In the genomic region with DNA sequence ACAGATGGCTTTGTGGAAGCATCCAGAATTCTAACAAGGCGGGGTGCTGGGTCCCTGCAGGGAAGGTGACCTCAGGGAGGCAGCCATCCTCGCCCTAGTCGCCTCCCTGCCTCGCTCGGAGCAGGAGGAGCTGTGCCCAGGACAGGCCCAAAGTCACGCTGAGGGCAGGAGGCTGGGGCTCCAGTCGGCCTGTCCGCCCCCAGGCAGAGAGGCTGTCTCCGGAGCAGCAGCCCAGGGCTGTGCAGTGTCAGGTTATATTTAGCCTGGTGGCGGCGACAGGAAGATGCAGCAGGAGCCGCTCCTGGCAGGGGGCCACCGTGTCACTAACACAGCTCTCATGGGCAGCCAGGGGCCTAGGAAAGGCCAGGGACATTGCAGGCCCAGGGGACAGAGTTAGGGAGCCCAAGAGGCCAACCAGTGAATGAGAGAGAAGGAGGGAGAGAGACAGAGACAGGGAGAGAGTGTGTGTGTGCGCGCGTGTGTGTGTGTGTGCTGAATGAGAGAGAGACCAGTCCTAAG, we compare ENCODE assay signal across 12 cellular contexts. TPM values are rescaled to one million over a fixed set of nuclear protein-coding genes. Genes with fewer than 3 reads are reported as not detected.
DNase-seq lines count a peak whose midpoint lies in the region; ATAC-seq and TF ChIP-seq lines count a peak whose summit lies in the region.
"Had no signal": no experiment of that assay in that cellular context is flagged by ENCODE, and none has a peak within 500 bp of the region (broad histone marks: within the 10 kb centered on the region; RNA-seq: fewer than 3 reads in every experiment).

No MANE protein-coding gene starts in this region.

- no peaks in the 10 kb centered on the region for H3K36me3 ChIP-seq in liver (ENCODE audit: control insufficient read depth in 4 of 4, insufficient read depth in 3 of 4, low read depth in 1 of 4, low read length in 3 of 4)

- DNase-seq in D341Med (ENCODE audit: low spot score) (peak; percentile 83), NCI-H146 treated with DMSO at 0.1 percent for 48 hours (lab: John Stamatoyannopoulos, UW; ENCODE audit: unreplicated experiment) (peak; percentile 7), WTC11 (ENCODE audit: low spot score) (peak; percentile 55), NCI-H526 (lab: John Stamatoyannopoulos, UW) (no peak)
- no peak for DNase-seq in stimulated activated CD4-positive, alpha-beta T cell treated with anti-CD3 and anti-CD28 coated beads, Interleukin-12 subunit alpha, Interleukin-12 subunit beta, amount 100 ng/mL, for 4 hours
- DNase-seq in activated naive CD8-positive, alpha-beta T cell treated with anti-CD3 and anti-CD28 coated beads for 36 hours: no peak
- DNase-seq: GOT3, NCI-H1930 had no signal

- peaks cover 0 to 16% (median 1%) of the 10 kb centered on the region in 4 donors for H3K4me1 ChIP-seq in liver (ENCODE audit: control insufficient read depth in 4 of 4, insufficient read depth in 4 of 4, low read length in 3 of 4)

- TF ChIP-seq RAD21 in liver (IDR thresholded peaks at IDR 0.05): peak in 1 of 2 donors; percentile 48

- POLR2A ChIA-PET in WTC11 (lab: Charles Lee): interaction anchor here (1.0 kb wide), 1 partner anchor 14 kb away, joined by 3 read pairs; no protein-coding TSS in a partner anchor

- no peak overlapping the region for H3K9ac ChIP-seq in liver (ENCODE audit: low read depth in 1 of 2, low read length in 2 of 2)

- H3K27me3 Mint-ChIP-seq in WTC11 (ENCODE audit: low read depth): no peaks in the 10 kb centered on the region
- H3K27me3 Mint-ChIP-seq in activated naive CD8-positive, alpha-beta T cell treated with anti-CD3 and anti-CD28 coated beads for 36 hours: peaks cover 14% of the 10 kb centered on the region

- H3K9me3 Mint-ChIP-seq in WTC11: no peaks in the 10 kb centered on the region
- no peaks in the 10 kb centered on the region for H3K9me3 Mint-ChIP-seq in activated naive CD8-positive, alpha-beta T cell treated with anti-CD3 and anti-CD28 coated beads for 36 hours
- H3K9me3 Mint-ChIP-seq: CD8-positive, alpha-beta T cell had no signal

- H3K36me3 Mint-ChIP-seq in WTC11: no peaks in the 10 kb centered on the region
- no peaks in the 10 kb centered on the region for H3K36me3 Mint-ChIP-seq in activated naive CD8-positive, alpha-beta T cell treated with anti-CD3 and anti-CD28 coated beads for 36 hours
- H3K36me3 Mint-ChIP-seq: CD8-positive, alpha-beta T cell had no signal

- no peak overlapping the region for H3K4me3 Mint-ChIP-seq in WTC11
- H3K4me3 Mint-ChIP-seq in activated naive CD8-positive, alpha-beta T cell treated with anti-CD3 and anti-CD28 coated beads for 36 hours: no peak overlapping the region
- H3K4me3 Mint-ChIP-seq: CD8-positive, alpha-beta T cell had no signal

- H3K4me3 ChIP-seq in liver (ENCODE audit: low read depth in 1 of 3, low read length in 3 of 3): no peak overlapping the region

- peaks cover 0 to 3% (median under 1%) of the 10 kb centered on the region in 4 donors for H3K27me3 ChIP-seq in liver (ENCODE audit: control insufficient read depth in 4 of 4, insufficient read depth in 4 of 4, low read length in 3 of 4)

- CTCF ChIA-PET in WTC11 (lab: Charles Lee): interaction anchor here (0.6 to 6.2 kb wide), 25 partner anchors 10 to 280 kb away, joined by 3 to 118 read pairs (median 5); a partner anchor contains a TSS

- H3K27ac Mint-ChIP-seq in WTC11: no peak overlapping the region
- H3K27ac Mint-ChIP-seq in activated naive CD8-positive, alpha-beta T cell treated with anti-CD3 and anti-CD28 coated beads for 36 hours: no peak overlapping the region
- H3K27ac Mint-ChIP-seq: CD8-positive, alpha-beta T cell had no signal

- H3K9me3 ChIP-seq in liver (ENCODE audit: control insufficient read depth in 4 of 4, low read length in 3 of 4): no peaks in the 10 kb centered on the region

- TF ChIP-seq CTCF in WTC11 (IDR thresholded peaks at IDR 0.05) (no peak), liver (IDR thresholded peaks at IDR 0.05; ENCODE audit: low read depth, low read length, missing input control) (peak; percentile 14)

- H3K27ac ChIP-seq in liver (ENCODE audit: low read depth in 1 of 2, low read length in 2 of 2): no peak overlapping the region
- H3K27ac ChIP-seq: HL-60 had no signal

- 60% methylated on average over 16 of the region's 16 CpGs for WGBS in liver

- ATAC-seq in WTC11 (peak; percentile 47), HG03045 (IDR thresholded peaks at IDR 0.05; ENCODE audit: unreplicated experiment) (no peak)
- ATAC-seq: CD8-positive, alpha-beta T cell had no signal

- H3K4me1 Mint-ChIP-seq in WTC11: peaks cover 26% of the 10 kb centered on the region
- peaks cover 2% of the 10 kb centered on the region for H3K4me1 Mint-ChIP-seq in activated naive CD8-positive, alpha-beta T cell treated with anti-CD3 and anti-CD28 coated beads for 36 hours

TF ChIP-seq in WTC11, 78 proteins besides CTCF, POLR2A, EP300 and RAD21:
- TF ChIP-seq, protein P1, sequence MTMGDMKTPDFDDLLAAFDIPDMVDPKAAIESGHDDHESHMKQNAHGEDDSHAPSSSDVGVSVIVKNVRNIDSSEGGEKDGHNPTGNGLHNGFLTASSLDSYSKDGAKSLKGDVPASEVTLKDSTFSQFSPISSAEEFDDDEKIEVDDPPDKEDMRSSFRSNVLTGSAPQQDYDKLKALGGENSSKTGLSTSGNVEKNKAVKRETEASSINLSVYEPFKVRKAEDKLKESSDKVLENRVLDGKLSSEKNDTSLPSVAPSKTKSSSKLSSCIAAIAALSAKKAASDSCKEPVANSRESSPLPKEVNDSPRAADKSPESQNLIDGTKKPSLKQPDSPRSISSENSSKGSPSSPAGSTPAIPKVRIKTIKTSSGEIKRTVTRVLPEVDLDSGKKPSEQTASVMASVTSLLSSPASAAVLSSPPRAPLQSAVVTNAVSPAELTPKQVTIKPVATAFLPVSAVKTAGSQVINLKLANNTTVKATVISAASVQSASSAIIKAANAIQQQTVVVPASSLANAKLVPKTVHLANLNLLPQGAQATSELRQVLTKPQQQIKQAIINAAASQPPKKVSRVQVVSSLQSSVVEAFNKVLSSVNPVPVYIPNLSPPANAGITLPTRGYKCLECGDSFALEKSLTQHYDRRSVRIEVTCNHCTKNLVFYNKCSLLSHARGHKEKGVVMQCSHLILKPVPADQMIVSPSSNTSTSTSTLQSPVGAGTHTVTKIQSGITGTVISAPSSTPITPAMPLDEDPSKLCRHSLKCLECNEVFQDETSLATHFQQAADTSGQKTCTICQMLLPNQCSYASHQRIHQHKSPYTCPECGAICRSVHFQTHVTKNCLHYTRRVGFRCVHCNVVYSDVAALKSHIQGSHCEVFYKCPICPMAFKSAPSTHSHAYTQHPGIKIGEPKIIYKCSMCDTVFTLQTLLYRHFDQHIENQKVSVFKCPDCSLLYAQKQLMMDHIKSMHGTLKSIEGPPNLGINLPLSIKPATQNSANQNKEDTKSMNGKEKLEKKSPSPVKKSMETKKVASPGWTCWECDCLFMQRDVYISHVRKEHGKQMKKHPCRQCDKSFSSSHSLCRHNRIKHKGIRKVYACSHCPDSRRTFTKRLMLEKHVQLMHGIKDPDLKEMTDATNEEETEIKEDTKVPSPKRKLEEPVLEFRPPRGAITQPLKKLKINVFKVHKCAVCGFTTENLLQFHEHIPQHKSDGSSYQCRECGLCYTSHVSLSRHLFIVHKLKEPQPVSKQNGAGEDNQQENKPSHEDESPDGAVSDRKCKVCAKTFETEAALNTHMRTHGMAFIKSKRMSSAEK (CRISPR knock-in tag; IDR thresholded peaks at IDR 0.05; ENCODE audit: borderline replicate concordance): no peak

TF ChIP-seq in liver, 16 proteins besides CTCF, POLR2A, EP300 and RAD21:
- TF ChIP-seq JUND (IDR thresholded peaks at IDR 0.05): no peak
- TF ChIP-seq, protein P2, sequence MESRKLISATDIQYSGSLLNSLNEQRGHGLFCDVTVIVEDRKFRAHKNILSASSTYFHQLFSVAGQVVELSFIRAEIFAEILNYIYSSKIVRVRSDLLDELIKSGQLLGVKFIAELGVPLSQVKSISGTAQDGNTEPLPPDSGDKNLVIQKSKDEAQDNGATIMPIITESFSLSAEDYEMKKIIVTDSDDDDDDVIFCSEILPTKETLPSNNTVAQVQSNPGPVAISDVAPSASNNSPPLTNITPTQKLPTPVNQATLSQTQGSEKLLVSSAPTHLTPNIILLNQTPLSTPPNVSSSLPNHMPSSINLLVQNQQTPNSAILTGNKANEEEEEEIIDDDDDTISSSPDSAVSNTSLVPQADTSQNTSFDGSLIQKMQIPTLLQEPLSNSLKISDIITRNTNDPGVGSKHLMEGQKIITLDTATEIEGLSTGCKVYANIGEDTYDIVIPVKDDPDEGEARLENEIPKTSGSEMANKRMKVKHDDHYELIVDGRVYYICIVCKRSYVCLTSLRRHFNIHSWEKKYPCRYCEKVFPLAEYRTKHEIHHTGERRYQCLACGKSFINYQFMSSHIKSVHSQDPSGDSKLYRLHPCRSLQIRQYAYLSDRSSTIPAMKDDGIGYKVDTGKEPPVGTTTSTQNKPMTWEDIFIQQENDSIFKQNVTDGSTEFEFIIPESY (IDR thresholded peaks at IDR 0.05): no peak
- TF ChIP-seq EGR1 (IDR thresholded peaks at IDR 0.05; ENCODE audit: low read depth in 2 of 2): no peak
- TF ChIP-seq, protein P3, sequence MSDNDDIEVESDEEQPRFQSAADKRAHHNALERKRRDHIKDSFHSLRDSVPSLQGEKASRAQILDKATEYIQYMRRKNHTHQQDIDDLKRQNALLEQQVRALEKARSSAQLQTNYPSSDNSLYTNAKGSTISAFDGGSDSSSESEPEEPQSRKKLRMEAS (IDR thresholded peaks at IDR 0.05): no peak
- peak; percentile 21 for TF ChIP-seq SP1 (IDR thresholded peaks at IDR 0.05)
- TF ChIP-seq YY1 (IDR thresholded peaks at IDR 0.05): no peak
- TF ChIP-seq RXRA (IDR thresholded peaks at IDR 0.05): no peak
- TF ChIP-seq NR2F2 (IDR thresholded peaks at IDR 0.05): peak; percentile 73
- no peak for TF ChIP-seq TAF1 (conservative IDR thresholded peaks at IDR 0.05)
TF ChIP-seq in liver: peak in this region for 2.

RNA-seq across cellular contexts. Expression of a gene that starts 13.5 kb away (rescaled TPM):
- total RNA-seq in WTC11 (2021) (13.9 to 16.2 TPM (median 14.6 TPM) in 3 replicates), liver (10 to 100 TPM in 1 of 2 donors, under 1 TPM in 1; 0.33 to 74.6 TPM)
- under 1 TPM in 1 of 2 donors, not detected in 1; 0.18 TPM for polyA plus RNA-seq in liver
- total RNA-seq in activated naive CD8-positive, alpha-beta T cell treated with anti-CD3 and anti-CD28 coated beads for 36 hours: under 1 TPM; 0.22 to 0.45 TPM

RNA-seq across cellular contexts. Expression of a gene that starts 26.2 kb away (rescaled TPM):
- total RNA-seq in WTC11 (2021): 5.7 to 7.0 TPM (median 6.6 TPM) in 3 replicates
- 1 to 10 TPM; 5.4 to 6.1 TPM for total RNA-seq in liver
- 1 to 10 TPM; 1.6 to 4.9 TPM for polyA plus RNA-seq in liver
- 1 to 10 TPM; 5.8 to 6.1 TPM for total RNA-seq in activated naive CD8-positive, alpha-beta T cell treated with anti-CD3 and anti-CD28 coated beads for 36 hours

RNA-seq across cellular contexts. Expression of a gene that starts 59.6 kb away (rescaled TPM):
- total RNA-seq in WTC11 (2021) (2.4 to 3.8 TPM (median 2.4 TPM) in 3 replicates), liver (not detected)
- polyA plus RNA-seq in liver: under 1 TPM in 1 of 2 donors, not detected in 1; 0.61 TPM
- 10 to 100 TPM; 12.3 TPM for total RNA-seq in activated naive CD8-positive, alpha-beta T cell treated with anti-CD3 and anti-CD28 coated beads for 36 hours

Comparison
In these comparisons a context has a peak if more than half of its experiments do, and no peak if none do; other contexts are left out.
1. DNase-seq: peak in D341Med (single experiment), NCI-H146 treated with DMSO at 0.1 percent for 48 hours (single experiment) and WTC11 (single experiment); none in stimulated activated CD4-positive, alpha-beta T cell treated with anti-CD3 and anti-CD28 coated beads, Interleukin-12 subunit alpha, Interleukin-12 subunit beta, amount 100 ng/mL, for 4 hours (single experiment), NCI-H526 (0 of 2) and activated naive CD8-positive, alpha-beta T cell treated with anti-CD3 and anti-CD28 coated beads for 36 hours (single experiment).